In genomic region chr10:103969857-103970627, GRCh38 we compare ENCODE assay signal across 8 cellular contexts. TPM values are rescaled to one million over a fixed set of nuclear protein-coding genes. Genes with fewer than 3 reads are reported as not detected.
DNase-seq lines count a peak whose midpoint lies in the region; ATAC-seq and TF ChIP-seq lines count a peak whose summit lies in the region.

No MANE protein-coding gene starts in this region.

- no peaks in the 10 kb centered on the region; the same call in 1 of the 2 replicates for H4K20me1 ChIP-seq in DOHH2 (ENCODE audit: control insufficient read depth, insufficient read depth, low read depth, low read length)
- H4K20me1 ChIP-seq in PC-3 (ENCODE audit: low read length): peaks cover 33% of the 10 kb centered on the region

- peaks cover 5% of the 10 kb centered on the region for H3K36me3 Mint-ChIP-seq in progenitor cell of endocrine pancreas (ENCODE audit: insufficient read depth)

- POLR2A ChIA-PET in PC-3 (lab: Charles Lee; ENCODE audit: unreplicated experiment): interaction anchor here (0.7 to 1.0 kb wide), 2 partner anchors 75 to 80 kb away, joined by 3 to 7 read pairs; no protein-coding TSS in a partner anchor

- peaks cover 5% of the 10 kb centered on the region for H3K9me3 Mint-ChIP-seq in progenitor cell of endocrine pancreas (ENCODE audit: low read depth)

- H3K9me2 ChIP-seq in DOHH2 (replicated peaks; ENCODE audit: control insufficient read depth, low read length) (no peaks in the 10 kb centered on the region), PC-3 (replicated peaks; ENCODE audit: low read length) (no peaks in the 10 kb centered on the region)

- peak overlapping the region; percentile 75 for H3K4me2 ChIP-seq in DOHH2 (ENCODE audit: low read length)
- peak overlapping the region; percentile 92 for H3K4me2 ChIP-seq in PC-3 (ENCODE audit: low read length)

- intact Hi-C loops in PC-3 (cut with micrococcal nuclease): loop anchor here (2.0 to 5.0 kb wide), 3 partner anchors 52 to 152 kb away; partner anchors contain the start of gene SFR1

- H3K27ac ChIP-seq in DOHH2 (ENCODE audit: low read depth, low read length) (no peak overlapping the region), PC-3 (ENCODE audit: low read length) (no peak overlapping the region; the same call in 1 of the 2 replicates)

- H3K4me1 Mint-ChIP-seq in progenitor cell of endocrine pancreas (ENCODE audit: low read depth): peaks cover 21% of the 10 kb centered on the region

- H3K36me3 ChIP-seq in DOHH2 (ENCODE audit: control insufficient read depth, low read length) (no peaks in the 10 kb centered on the region), PC-3 (ENCODE audit: low read depth, low read length) (no peaks in the 10 kb centered on the region)

- DNase-seq in PC-3 (no peak), epithelial cell of esophagus (ENCODE audit: low read depth) (no peak), progenitor cell of endocrine pancreas (ENCODE audit: low spot score, unreplicated experiment) (no peak), H4 (ENCODE audit: low spot score) (no peak), ureter (ENCODE audit: low spot score) (no peak)

- ATAC-seq in PC-3 (no peak), GM21528 (IDR thresholded peaks at IDR 0.05; ENCODE audit: low FRiP score, unreplicated experiment) (no peak), HG03378 (IDR thresholded peaks at IDR 0.05; ENCODE audit: unreplicated experiment) (no peak)

- CTCF ChIA-PET in PC-3 (lab: Charles Lee): no interaction called here

- no peaks in the 10 kb centered on the region for H3F3A ChIP-seq in DOHH2 (ENCODE audit: control insufficient read depth, insufficient read depth)
- no peaks in the 10 kb centered on the region for H3F3A ChIP-seq in PC-3 (ENCODE audit: low read length, unreplicated experiment)

- no peak overlapping the region for H2AFZ ChIP-seq in PC-3 (ENCODE audit: low read length)

- no peaks in the 10 kb centered on the region for H3K27me3 Mint-ChIP-seq in progenitor cell of endocrine pancreas

- H3K4me1 ChIP-seq in DOHH2 (ENCODE audit: control insufficient read depth, low read length) (peaks cover 28% of the 10 kb centered on the region), PC-3 (ENCODE audit: insufficient read depth, low read length) (peaks cover 20% of the 10 kb centered on the region)

- TF ChIP-seq CTCF in DOHH2 (IDR thresholded peaks at IDR 0.05; ENCODE audit: low read depth, low read length, poor library complexity, severe bottlenecking): no peak
- no peak for TF ChIP-seq CTCF in PC-3 (conservative IDR thresholded peaks at IDR 0.05; ENCODE audit: low read depth, low read length)
- no peak for TF ChIP-seq CTCF in epithelial cell of esophagus (IDR thresholded peaks at IDR 0.05; ENCODE audit: insufficient read depth, low read depth, low read length, missing control alignments)
- no peak for TF ChIP-seq CTCF in progenitor cell of endocrine pancreas (IDR thresholded peaks at IDR 0.05; ENCODE audit: unreplicated experiment)

- H3K9me3 ChIP-seq in DOHH2 (ENCODE audit: control insufficient read depth, insufficient read depth, low read length): no peaks in the 10 kb centered on the region
- no peaks in the 10 kb centered on the region for H3K9me3 ChIP-seq in PC-3 (ENCODE audit: low read length)

- H3K4me3 Mint-ChIP-seq in progenitor cell of endocrine pancreas (ENCODE audit: low read depth): peak overlapping the region; percentile 92

- peak overlapping the region; percentile 76 for H3K4me3 ChIP-seq in DOHH2 (ENCODE audit: low read length)
- peak overlapping the region; percentile 89 for H3K4me3 ChIP-seq in PC-3 (ENCODE audit: low read length)
- peak overlapping the region; percentile 67 for H3K4me3 ChIP-seq in epithelial cell of esophagus (ENCODE audit: low read length)

- H3K79me2 ChIP-seq in DOHH2 (ENCODE audit: control insufficient read depth, low read length): peaks cover 71% of the 10 kb centered on the region
- peaks cover 71% of the 10 kb centered on the region for H3K79me2 ChIP-seq in PC-3 (ENCODE audit: low read length)

- H3K9ac ChIP-seq in PC-3 (ENCODE audit: low read length): peak overlapping the region; percentile 82; the same call in 1 of the 2 replicates

- no TSS peak for BruUV-seq in PC-3 (replicated peaks; lab: Mats Ljungman, UMichigan)

- H3K27ac Mint-ChIP-seq in progenitor cell of endocrine pancreas: no peak overlapping the region

- H3K27me3 ChIP-seq in DOHH2 (ENCODE audit: control insufficient read depth, low read length) (no peaks in the 10 kb centered on the region), PC-3 (ENCODE audit: low read length) (no peaks in the 10 kb centered on the region)

RNA-seq across cellular contexts. Expression of gene SLK, which starts 3.1 kb away (rescaled TPM):
- total RNA-seq in PC-3 (2014; rRNA removed): 17.3 and 20.2 TPM in 2 replicates
- total RNA-seq in progenitor cell of endocrine pancreas: 29.8 and 29.9 TPM in 2 replicates
- total RNA-seq in H4 (2014; rRNA removed; shearing (Covaris generic)): 15.3 and 16.6 TPM in 2 replicates
- total RNA-seq in ureter: 66.4 TPM

RNA-seq across cellular contexts. Expression of gene STN1, which starts 52.1 kb away (rescaled TPM):
- total RNA-seq in PC-3 (2014; rRNA removed) (20.0 and 33.5 TPM in 2 replicates), progenitor cell of endocrine pancreas (13.6 and 15.7 TPM in 2 replicates), ureter (49.3 TPM)
- total RNA-seq in H4 (2014; rRNA removed; shearing (Covaris generic)): 24.9 and 30.2 TPM in 2 replicates
